In genomic region chr1:35619237-35620121, GRCh38 we compare ENCODE assay signal across 2 cellular contexts.
TF ChIP-seq lines count a peak whose summit lies in the region.

No MANE protein-coding gene starts in this region.

TF ChIP-seq in HepG2, 621 proteins besides CTCF, POLR2A, EP300 and RAD21:
- TF ChIP-seq BCL6 (CRISPR knock-in tag; IDR thresholded peaks at IDR 0.05) (no peak), SP2 (CRISPR knock-in tag; IDR thresholded peaks at IDR 0.05) (no peak), SALL2 (CRISPR knock-in tag; IDR thresholded peaks at IDR 0.05) (no peak), ZNF557 (CRISPR knock-in tag; IDR thresholded peaks at IDR 0.05) (no peak), MAFF (IDR thresholded peaks at IDR 0.05; ENCODE audit: low read depth, low read length) (peak; percentile 79), ZNF333 (CRISPR knock-in tag; IDR thresholded peaks at IDR 0.05; ENCODE audit: borderline replicate concordance) (no peak), NR2F6 (IDR thresholded peaks at IDR 0.05) (no peak), NR2F6 (CRISPR knock-in tag; IDR thresholded peaks at IDR 0.05) (no peak), CEBPB (IDR thresholded peaks at IDR 0.05; ENCODE audit: borderline replicate concordance, low read depth, low read length) (peak; percentile 45), MIER2 (CRISPR knock-in tag; IDR thresholded peaks at IDR 0.05) (no peak), ZNF331 (CRISPR knock-in tag; IDR thresholded peaks at IDR 0.05) (no peak), MAFK (conservative IDR thresholded peaks at IDR 0.05 in 1 of 2, IDR thresholded peaks at IDR 0.05 in 1 of 2; ENCODE audit: low read length in 2 of 2) (peak; percentile 68 to 85)

TF ChIP-seq in K562, 482 proteins besides CTCF, POLR2A, EP300 and RAD21:
- no peak for TF ChIP-seq CEBPG (CRISPR knock-in tag; IDR thresholded peaks at IDR 0.05)
- peak; percentile 59 to 68 for TF ChIP-seq CEBPG (tag; conservative IDR thresholded peaks at IDR 0.05 in 1 of 2, IDR thresholded peaks at IDR 0.05 in 1 of 2)
- peak; percentile 89 for TF ChIP-seq C11orf30 (IDR thresholded peaks at IDR 0.05; ENCODE audit: low read depth)
- TF ChIP-seq CEBPB (tag; IDR thresholded peaks at IDR 0.05): peak; percentile 87
- no peak for TF ChIP-seq KLF16 (IDR thresholded peaks at IDR 0.05)
- TF ChIP-seq CBFA2T2 (conservative IDR thresholded peaks at IDR 0.05): peak; percentile 43
- no peak for TF ChIP-seq HNRNPL (IDR thresholded peaks at IDR 0.05; ENCODE audit: low read depth, low read length)
- TF ChIP-seq ZNF592 (IDR thresholded peaks at IDR 0.05): 0 out of 2 replicates have a peak, but pooled peaks have one; percentile 20
- no peak for TF ChIP-seq ZNF79 (CRISPR knock-in tag; IDR thresholded peaks at IDR 0.05; ENCODE audit: low read depth)
- TF ChIP-seq POLR2AphosphoS5 (IDR thresholded peaks at IDR 0.05; ENCODE audit: control insufficient read depth, insufficient read depth, low read depth, low read length): 0 out of 2 replicates have a peak, but pooled peaks have one; percentile 26
- TF ChIP-seq ZNF124 (CRISPR knock-in tag; IDR thresholded peaks at IDR 0.05): no peak
- no peak for TF ChIP-seq NFIC (IDR thresholded peaks at IDR 0.05)
- TF ChIP-seq BACH1 (tag; IDR thresholded peaks at IDR 0.05): no peak
- 0 out of 2 replicates have a peak, but pooled peaks have one; percentile 47 for TF ChIP-seq ZBTB17 (CRISPR knock-in tag; IDR thresholded peaks at IDR 0.05)
- TF ChIP-seq ARID3B (CRISPR knock-in tag; IDR thresholded peaks at IDR 0.05; ENCODE audit: borderline replicate concordance): no peak
- no peak for TF ChIP-seq LEF1 (IDR thresholded peaks at IDR 0.05)
- TF ChIP-seq PCBP2 (IDR thresholded peaks at IDR 0.05; ENCODE audit: low read depth, low read length, poor library complexity, severe bottlenecking): no peak
- no peak for TF ChIP-seq TBP (optimal IDR thresholded peaks at IDR 0.05; ENCODE audit: low read depth, low read length)
- no peak for TF ChIP-seq ETV1 (tag; conservative IDR thresholded peaks at IDR 0.05; ENCODE audit: low read depth)
- TF ChIP-seq SIN3A (IDR thresholded peaks at IDR 0.05; ENCODE audit: borderline replicate concordance in 2 of 2, control insufficient read depth in 1 of 2, low read depth in 2 of 2, low read length in 2 of 2): no peak
- TF ChIP-seq CBX2 (IDR thresholded peaks at IDR 0.05; ENCODE audit: insufficient read depth, low read length, poor library complexity, severe bottlenecking): no peak
- TF ChIP-seq ZNF316 (IDR thresholded peaks at IDR 0.05): peak; percentile 96
- TF ChIP-seq PBX2 (CRISPR knock-in tag; IDR thresholded peaks at IDR 0.05; ENCODE audit: low read depth): no peak
- peak; percentile 25; the same call in 1 of the 2 replicates for TF ChIP-seq PBX2 (tag; conservative IDR thresholded peaks at IDR 0.05; ENCODE audit: low read depth)
- no peak for TF ChIP-seq MIER1 (IDR thresholded peaks at IDR 0.05; ENCODE audit: low read depth)
- no peak for TF ChIP-seq TAF7 (tag; IDR thresholded peaks at IDR 0.05)
- TF ChIP-seq TCF3 (CRISPR knock-in tag; IDR thresholded peaks at IDR 0.05): peak; percentile 60
- peak; percentile 75 for TF ChIP-seq CBFA2T3 (IDR thresholded peaks at IDR 0.05)
- TF ChIP-seq PKNOX1 (IDR thresholded peaks at IDR 0.05): peak; percentile 19; the same call in 1 of the 2 replicates
- TF ChIP-seq TAL1 (IDR thresholded peaks at IDR 0.05): peak; percentile 49
- TF ChIP-seq JUN (IDR thresholded peaks at IDR 0.05; ENCODE audit: borderline replicate concordance, low read depth, low read length): no peak
- TF ChIP-seq JUN (CRISPR knock-in tag; IDR thresholded peaks at IDR 0.05; ENCODE audit: borderline replicate concordance): no peak
- no peak for TF ChIP-seq LARP7 (IDR thresholded peaks at IDR 0.05)
- peak; percentile 80 for TF ChIP-seq MAFF (IDR thresholded peaks at IDR 0.05; ENCODE audit: low read length)
- no peak for TF ChIP-seq DNMT1 (IDR thresholded peaks at IDR 0.05)
- TF ChIP-seq MLLT1 (IDR thresholded peaks at IDR 0.05): peak in 1 of 2 experiments; percentile 67; a peak in 1 of 4 replicates
- TF ChIP-seq MAFK (IDR thresholded peaks at IDR 0.05; ENCODE audit: low read length): peak; percentile 78
- TF ChIP-seq CHCHD3 (CRISPR knock-in tag; IDR thresholded peaks at IDR 0.05): no peak
- peak; percentile 84 for TF ChIP-seq MAFG (tag; conservative IDR thresholded peaks at IDR 0.05)
- no peak for TF ChIP-seq IRF1 (CRISPR knock-in tag; IDR thresholded peaks at IDR 0.05; ENCODE audit: borderline replicate concordance)
- TF ChIP-seq ZNF140 (CRISPR knock-in tag; IDR thresholded peaks at IDR 0.05): no peak
- TF ChIP-seq PHF20 (IDR thresholded peaks at IDR 0.05; ENCODE audit: partially characterized antibody): no peak
- peak; percentile 55; the same call in 1 of the 2 replicates for TF ChIP-seq TEAD4 (IDR thresholded peaks at IDR 0.05; ENCODE audit: low read length)
- no peak for TF ChIP-seq TEAD4 (CRISPR knock-in tag; IDR thresholded peaks at IDR 0.05; ENCODE audit: borderline replicate concordance)
- no peak for TF ChIP-seq ZBTB26 (CRISPR knock-in tag; IDR thresholded peaks at IDR 0.05)
- no peak for TF ChIP-seq CBX3 (IDR thresholded peaks at IDR 0.05; ENCODE audit: borderline replicate concordance in 1 of 2, low read length in 2 of 2)
- TF ChIP-seq ARID1B (IDR thresholded peaks at IDR 0.05): peak; percentile 56; the same call in 1 of the 2 replicates
- TF ChIP-seq POLR3G (IDR thresholded peaks at IDR 0.05; ENCODE audit: extremely low read depth, insufficient read length, insufficient replicate concordance): no peak
- no peak for TF ChIP-seq CCNT2 (IDR thresholded peaks at IDR 0.05; ENCODE audit: borderline replicate concordance, extremely low read depth, insufficient read length, low read depth, low read length)
- no peak for TF ChIP-seq ZFP30 (CRISPR knock-in tag; IDR thresholded peaks at IDR 0.05; ENCODE audit: borderline replicate concordance)
- no peak for TF ChIP-seq SRSF7 (optimal IDR thresholded peaks at IDR 0.05; ENCODE audit: low read depth, low read length)
- TF ChIP-seq SFPQ (IDR thresholded peaks at IDR 0.05; ENCODE audit: low read depth, low read length): no peak
TF ChIP-seq in K562: peak in this region for 19.
